In the genomic region with DNA sequence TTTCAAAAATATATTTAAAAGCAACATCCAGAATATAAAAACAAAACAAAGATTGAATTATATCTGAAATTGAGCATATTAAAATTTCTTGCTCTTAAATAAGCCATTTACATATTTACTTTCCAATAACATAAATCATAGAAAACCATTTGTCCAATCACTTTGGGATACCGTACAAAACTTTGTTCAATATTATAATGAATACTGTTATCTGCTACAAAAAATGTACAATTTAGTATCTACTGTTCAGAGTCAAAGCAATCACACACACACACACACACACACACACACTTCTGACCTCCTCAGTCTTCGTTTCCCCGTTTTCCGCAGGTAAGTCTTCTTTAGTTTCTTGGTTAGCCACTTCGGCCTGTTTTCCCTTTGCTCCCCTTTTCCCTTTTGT, we compare ENCODE assay signal across 15 cellular contexts. TPM values are rescaled to one million over a fixed set of nuclear protein-coding genes. Genes with fewer than 3 reads are reported as not detected.
DNase-seq lines count a peak whose midpoint lies in the region; ATAC-seq and TF ChIP-seq lines count a peak whose summit lies in the region.
"Had no signal": no experiment of that assay in that cellular context is flagged by ENCODE, and none has a peak within 500 bp of the region (broad histone marks: within the 10 kb centered on the region; RNA-seq: fewer than 3 reads in every experiment).

No MANE protein-coding gene starts in this region.

- H3K9me3 Mint-ChIP-seq in Calu3 (ENCODE audit: low read depth, unreplicated experiment) (no peaks in the 10 kb centered on the region), naive B cell (no peaks in the 10 kb centered on the region)
- H3K9me3 Mint-ChIP-seq in activated T-helper 2 cell treated with anti-CD3 and anti-CD28 coated beads, Interferon-gamma antibody, Interleukin-2, Interleukin-4, amounts not matched to agents 10 μg/mL and 5 μg/mL and 100 μg/mL, durations not matched to agents 14 hours and 24 hours and 36 hours, result no peaks in the 10 kb centered on the region

- H3K4me1 ChIP-seq in BE2C (no peaks in the 10 kb centered on the region; the same call in 1 of the 2 replicates), foreskin keratinocyte (peaks cover 26% of the 10 kb centered on the region), prostate gland (replicated peaks) (peaks cover 6% of the 10 kb centered on the region)

- H3K4me3 ChIP-seq in BE2C (ENCODE audit: low read depth, low read length) (0 out of 2 replicates have a peak overlapping the region, but pooled peaks have one; percentile 10), prostate gland (no peak overlapping the region)
- H3K4me3 ChIP-seq: SJCRH30 had no signal

- H3K4me1 Mint-ChIP-seq in Calu3 (ENCODE audit: low read depth, unreplicated experiment) (peaks cover 18% of the 10 kb centered on the region), naive B cell (peaks cover 26 to 37% (median 36%) of the 10 kb centered on the region in 3 donors)
- peaks cover 35% of the 10 kb centered on the region for H3K4me1 Mint-ChIP-seq in activated T-helper 2 cell treated with anti-CD3 and anti-CD28 coated beads, Interferon-gamma antibody, Interleukin-2, Interleukin-4, amounts not matched to agents 10 μg/mL and 5 μg/mL and 100 μg/mL, durations not matched to agents 14 hours and 24 hours and 36 hours (ENCODE audit: low read depth)

- intact Hi-C loops in Calu3 (cut with micrococcal nuclease; ENCODE audit: unreplicated experiment), result loop anchor here (5.0 kb wide), 1 partner anchor 33 kb away; a partner anchor contains a TSS
- intact Hi-C loops in activated T-helper 2 cell treated with anti-CD3 and anti-CD28 coated beads, Interferon-gamma antibody, Interleukin-2, Interleukin-4, amounts not matched to agents 10 μg/mL and 5 μg/mL and 100 μg/mL, durations not matched to agents 14 hours and 24 hours and 36 hours (cut with micrococcal nuclease), result no loop called here
- intact Hi-C loops in prostate gland (cut with DNase I), result no loop called here

- CTCF ChIA-PET in Calu3 (lab: Charles Lee), result interaction anchor here (0.7 kb wide), 1 partner anchor 388 kb away, joined by 3 read pairs; no protein-coding TSS in a partner anchor

- BruUV-seq in Calu3 (replicated peaks; lab: Mats Ljungman, UMichigan), result no TSS peak

- H3K27me3 ChIP-seq in BE2C (no peaks in the 10 kb centered on the region), foreskin keratinocyte (no peaks in the 10 kb centered on the region), prostate gland (replicated peaks; ENCODE audit: insufficient read depth) (no peaks in the 10 kb centered on the region)
- H3K27me3 ChIP-seq: SJCRH30 had no signal

- no peak for TF ChIP-seq CTCF in BE2C (IDR thresholded peaks at IDR 0.05; ENCODE audit: low read depth, low read length)
- no peak for TF ChIP-seq CTCF in Calu3 (IDR thresholded peaks at IDR 0.05; ENCODE audit: unreplicated experiment)
- no peak for TF ChIP-seq CTCF in foreskin keratinocyte (conservative IDR thresholded peaks at IDR 0.05)
- no peak for TF ChIP-seq CTCF in prostate gland (IDR thresholded peaks at IDR 0.05)

- H3K27ac Mint-ChIP-seq in Calu3 (ENCODE audit: unreplicated experiment), result peak overlapping the region; percentile 19
- H3K27ac Mint-ChIP-seq in activated T-helper 2 cell treated with anti-CD3 and anti-CD28 coated beads, Interferon-gamma antibody, Interleukin-2, Interleukin-4, amounts not matched to agents 10 μg/mL and 5 μg/mL and 100 μg/mL, durations not matched to agents 14 hours and 24 hours and 36 hours, result no peak overlapping the region
- peak overlapping the region in 4 of 6 donors; percentile 1 to 63 (median 48) for H3K27ac Mint-ChIP-seq in naive B cell

- ATAC-seq in naive B cell (ENCODE audit: low read depth in 2 of 2), result no peak
- no peak for ATAC-seq in foreskin keratinocyte
- ATAC-seq: PC-3 had no signal

- DNase-seq in BE2C (no peak), Calu3 (no peak), naive B cell (no peak), NCI-H1417 treated with DMSO at 0.1 percent for 48 hours (lab: John Stamatoyannopoulos, UW) (no peak), foreskin keratinocyte (no peak), superior temporal gyrus (ENCODE audit: extremely low spot score) (no peak), prostate gland (ENCODE audit: low spot score) (no peak)
- DNase-seq in activated T-helper 2 cell treated with anti-CD3 and anti-CD28 coated beads, Interferon-gamma antibody, Interleukin-2, Interleukin-4, amounts not matched to agents 10 μg/mL and 5 μg/mL and 100 μg/mL, durations not matched to agents 14 hours and 24 hours and 36 hours (ENCODE audit: low spot score), result no peak
- DNase-seq: activated CD4-positive, alpha-beta T cell treated with anti-CD3 and anti-CD28 coated beads, Interleukin-2, amount 50 U/mL, for 4 hours; amniotic stem cell; DMS153; NCI-H2107; NCI-H526 treated with DMSO at 0.1 percent for 48 hours; PC-3; SJCRH30 had no signal

- H3K36me3 ChIP-seq in BE2C, result peaks cover 69% of the 10 kb centered on the region
- H3K36me3 ChIP-seq in prostate gland, result no peaks in the 10 kb centered on the region

- H3K4me3 Mint-ChIP-seq in Calu3 (ENCODE audit: low read depth, unreplicated experiment) (peak overlapping the region; percentile 72), naive B cell (no peak overlapping the region)
- peak overlapping the region; percentile 34 for H3K4me3 Mint-ChIP-seq in activated T-helper 2 cell treated with anti-CD3 and anti-CD28 coated beads, Interferon-gamma antibody, Interleukin-2, Interleukin-4, amounts not matched to agents 10 μg/mL and 5 μg/mL and 100 μg/mL, durations not matched to agents 14 hours and 24 hours and 36 hours (ENCODE audit: low read depth)

- H3K36me3 Mint-ChIP-seq in Calu3 (ENCODE audit: insufficient read depth, unreplicated experiment) (peaks cover 70% of the 10 kb centered on the region), naive B cell (peaks cover 12 to 21% of the 10 kb centered on the region in 2 donors)
- H3K36me3 Mint-ChIP-seq in activated T-helper 2 cell treated with anti-CD3 and anti-CD28 coated beads, Interferon-gamma antibody, Interleukin-2, Interleukin-4, amounts not matched to agents 10 μg/mL and 5 μg/mL and 100 μg/mL, durations not matched to agents 14 hours and 24 hours and 36 hours (ENCODE audit: low read depth), result peaks cover 68% of the 10 kb centered on the region

- no peaks in the 10 kb centered on the region for H3K27me3 Mint-ChIP-seq in Calu3 (ENCODE audit: unreplicated experiment)
- no peaks in the 10 kb centered on the region for H3K27me3 Mint-ChIP-seq in activated T-helper 2 cell treated with anti-CD3 and anti-CD28 coated beads, Interferon-gamma antibody, Interleukin-2, Interleukin-4, amounts not matched to agents 10 μg/mL and 5 μg/mL and 100 μg/mL, durations not matched to agents 14 hours and 24 hours and 36 hours (ENCODE audit: low read depth)
- H3K27me3 Mint-ChIP-seq in naive B cell, result no peaks in the 10 kb centered on the region

- 68% methylated on average over 5 of the region's 5 CpGs for WGBS in prostate gland

- TF ChIP-seq POLR2A in prostate gland (IDR thresholded peaks at IDR 0.05), result no peak

- H3K9me3 ChIP-seq in BE2C (no peaks in the 10 kb centered on the region), prostate gland (no peaks in the 10 kb centered on the region)
- H3K9me3 ChIP-seq: SJCRH30 had no signal

- no peak overlapping the region for H3K27ac ChIP-seq in foreskin keratinocyte
- H3K27ac ChIP-seq in prostate gland, result no peak overlapping the region
- H3K27ac ChIP-seq: SJCRH30 had no signal

RNA-seq across cellular contexts. Expression of a gene that starts 4.0 kb away (rescaled TPM):
- polyA plus RNA-seq in BE2C (2012; ENCODE audit: insufficient read depth, insufficient read length, low read depth), result 281 TPM
- 244 and 262 TPM in 2 replicates for total RNA-seq in Calu3 (2022)
- total RNA-seq in activated T-helper 2 cell treated with anti-CD3 and anti-CD28 coated beads, Interferon-gamma antibody, Interleukin-2, Interleukin-4, amounts not matched to agents 10 μg/mL and 5 μg/mL and 100 μg/mL, durations not matched to agents 14 hours and 24 hours and 36 hours, result 398 TPM in 2 replicates
- polyA plus RNA-seq in naive B cell (ENCODE audit: low read depth in 6 of 6), result 100 to 1,000 TPM; 259 to 458 (median 306) TPM
- 358 and 397 TPM in 2 replicates for total RNA-seq in foreskin keratinocyte
- polyA plus RNA-seq in foreskin keratinocyte, result 341 and 410 TPM in 2 replicates
- total RNA-seq in prostate gland, result 100 to 1,000 TPM; 141 to 270 TPM

RNA-seq across cellular contexts. Expression of a gene that starts 31.4 kb away (rescaled TPM):
- 15.8 TPM for polyA plus RNA-seq in BE2C (2012; ENCODE audit: insufficient read depth, insufficient read length, low read depth)
- total RNA-seq in Calu3 (2022) (27.6 and 28.8 TPM in 2 replicates), foreskin keratinocyte (18.5 and 19.2 TPM in 2 replicates), prostate gland (10 to 100 TPM; 43.2 to 83.8 TPM)
- 34.8 and 36.0 TPM in 2 replicates for total RNA-seq in activated T-helper 2 cell treated with anti-CD3 and anti-CD28 coated beads, Interferon-gamma antibody, Interleukin-2, Interleukin-4, amounts not matched to agents 10 μg/mL and 5 μg/mL and 100 μg/mL, durations not matched to agents 14 hours and 24 hours and 36 hours
- polyA plus RNA-seq in naive B cell (ENCODE audit: low read depth in 6 of 6) (10 to 100 TPM; 31.1 to 49.8 (median 44.1) TPM), foreskin keratinocyte (4.9 and 5.0 TPM in 2 replicates)

Comparison
In these comparisons a context has a peak if more than half of its experiments do, and no peak if none do; other contexts are left out.
1. H3K4me3 Mint-ChIP-seq: peak in Calu3 (single experiment) and activated T-helper 2 cell treated with anti-CD3 and anti-CD28 coated beads, Interferon-gamma antibody, Interleukin-2, Interleukin-4, amounts not matched to agents 10 μg/mL and 5 μg/mL and 100 μg/mL, durations not matched to agents 14 hours and 24 hours and 36 hours (single experiment); none in naive B cell (0 of 8).